8 cellular contexts compared by ENCODE assay signal in genomic region chr7:129210256-129210988, GRCh38. TPM values are rescaled to one million over a fixed set of nuclear protein-coding genes. Genes with fewer than 3 reads are reported as not detected.
DNase-seq lines count a peak whose midpoint lies in the region; ATAC-seq and TF ChIP-seq lines count a peak whose summit lies in the region.

No MANE protein-coding gene starts in this region.

- ATAC-seq in HG03039 (IDR thresholded peaks at IDR 0.05; ENCODE audit: unreplicated experiment) (peak; percentile 52), GM21737 (IDR thresholded peaks at IDR 0.05; ENCODE audit: unreplicated experiment) (no peak)

- H3K36me3 ChIP-seq in testis (ENCODE audit: low read depth, missing control alignments) = no peaks in the 10 kb centered on the region

- intact Hi-C loops in testis (cut with DNase I; ENCODE audit: low total_unique reads) = no loop called here

- no peaks in the 10 kb centered on the region for H3K9me3 ChIP-seq in testis

- no peak overlapping the region for H3K4me3 ChIP-seq in fibroblast of the aortic adventitia (ENCODE audit: low read depth, low read length)
- no peak overlapping the region for H3K4me3 ChIP-seq in testis

- H3K27ac ChIP-seq in testis = no peak overlapping the region

- peak; percentile 68 for DNase-seq in EH (ENCODE audit: low read depth)
- peak; percentile 39 for DNase-seq in OCI-M2 (lab: John Stamatoyannopoulos, UW; ENCODE audit: unreplicated experiment)
- peak; percentile 27 for DNase-seq in activated T-helper 1 cell treated with Interleukin-2 at 50 U/mL for 16 hours (ENCODE audit: low read depth)
- peak; percentile 63 for DNase-seq in fibroblast of the aortic adventitia (ENCODE audit: low read depth)
- peak; percentile 19 for DNase-seq in occipital lobe (lab: John Stamatoyannopoulos, UW)
- DNase-seq in testis = peak; percentile 89

- no peak for TF ChIP-seq POLR2A in testis (IDR thresholded peaks at IDR 0.05)

- TF ChIP-seq CTCF in fibroblast of the aortic adventitia (IDR thresholded peaks at IDR 0.05; ENCODE audit: insufficient read depth, low read length) (peak; percentile 83), testis (IDR thresholded peaks at IDR 0.05) (peak; percentile 83 to 88 (median 87))

- 71 to 78% methylated on average over 12 to 16 of the region's 16 CpGs for WGBS in testis, 2 donors

- peaks cover 6% of the 10 kb centered on the region for H3K4me1 ChIP-seq in testis

- no peaks in the 10 kb centered on the region for H3K27me3 ChIP-seq in testis

RNA-seq across cellular contexts. Expression of gene AHCYL2, which starts 14.4 kb away (rescaled TPM):
- total RNA-seq in fibroblast of the aortic adventitia (ENCODE audit: low replicate concordance) (12.1 and 20.3 TPM in 2 replicates), occipital lobe (22.8 TPM), testis (10 to 100 TPM; 46.1 to 61.3 TPM)
- 26.4 TPM for polyA plus RNA-seq in testis (ENCODE audit: insufficient read depth, low read depth, low replicate concordance)

RNA-seq across cellular contexts. Expression of gene SMO, which starts 22.0 kb away (rescaled TPM):
- total RNA-seq in fibroblast of the aortic adventitia (ENCODE audit: low replicate concordance) (4.2 and 24.1 TPM in 2 replicates), occipital lobe (8.7 TPM), testis (10 to 100 TPM; 17.7 to 22.8 TPM)
- polyA plus RNA-seq in testis (ENCODE audit: insufficient read depth, low read depth, low replicate concordance) = 11.9 TPM

Comparison
In these comparisons a context has a peak if more than half of its experiments do, and no peak if none do; other contexts are left out.
1. DNase-seq: peak in every context shown above with its lines; median percentile 89 in testis; 68 in EH; 63 in fibroblast of the aortic adventitia; 39 in OCI-M2; 27 in activated T-helper 1 cell treated with Interleukin-2 at 50 U/mL for 16 hours; 19 in occipital lobe.